1 cellular context compared by ENCODE assay signal in the genomic region with DNA sequence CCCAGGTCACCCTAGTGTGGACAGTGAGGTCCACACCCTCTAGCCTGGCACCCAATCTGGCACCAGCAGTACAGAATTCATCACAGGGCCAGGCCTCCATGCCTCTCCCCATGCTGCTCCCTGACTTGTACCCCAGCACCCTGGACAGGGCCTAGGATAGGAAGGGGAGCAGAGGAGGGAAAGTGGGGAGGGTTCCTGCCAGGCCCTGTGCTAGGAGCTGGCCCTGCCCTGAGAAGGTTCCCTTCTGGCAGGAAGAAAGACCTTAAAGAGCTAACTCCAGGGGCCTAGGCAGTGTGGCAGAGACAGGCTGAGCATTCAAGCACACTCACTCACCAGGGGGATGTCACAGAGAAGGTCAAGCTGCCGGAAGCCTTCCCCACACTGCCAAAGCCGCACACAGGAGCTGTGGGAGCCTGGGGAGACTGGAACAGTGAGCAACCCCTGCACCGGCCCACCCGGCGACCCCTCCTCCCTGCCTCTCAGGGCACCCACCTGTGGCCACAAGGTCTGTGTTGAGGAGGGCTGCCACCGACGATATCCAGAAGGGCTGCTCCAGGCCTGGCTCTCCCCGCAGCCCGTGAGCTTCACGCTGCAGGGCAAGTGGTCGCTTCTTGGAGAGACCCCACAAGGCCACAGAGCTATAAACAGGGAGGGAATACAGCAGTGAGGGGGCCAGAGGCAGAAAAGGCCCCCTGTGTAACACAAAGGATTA.
TF ChIP-seq lines count a peak whose summit lies in the region.

No MANE protein-coding gene starts in this region.

TF ChIP-seq in A549, 52 proteins besides CTCF, POLR2A, EP300 and RAD21 (continued from another document):
- no peak for TF ChIP-seq MAZ (IDR thresholded peaks at IDR 0.05; ENCODE audit: borderline replicate concordance, low read depth, low read length)
- TF ChIP-seq, protein P1, sequence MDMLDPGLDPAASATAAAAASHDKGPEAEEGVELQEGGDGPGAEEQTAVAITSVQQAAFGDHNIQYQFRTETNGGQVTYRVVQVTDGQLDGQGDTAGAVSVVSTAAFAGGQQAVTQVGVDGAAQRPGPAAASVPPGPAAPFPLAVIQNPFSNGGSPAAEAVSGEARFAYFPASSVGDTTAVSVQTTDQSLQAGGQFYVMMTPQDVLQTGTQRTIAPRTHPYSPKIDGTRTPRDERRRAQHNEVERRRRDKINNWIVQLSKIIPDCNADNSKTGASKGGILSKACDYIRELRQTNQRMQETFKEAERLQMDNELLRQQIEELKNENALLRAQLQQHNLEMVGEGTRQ (IDR thresholded peaks at IDR 0.05): no peak
- TF ChIP-seq, protein P2, sequence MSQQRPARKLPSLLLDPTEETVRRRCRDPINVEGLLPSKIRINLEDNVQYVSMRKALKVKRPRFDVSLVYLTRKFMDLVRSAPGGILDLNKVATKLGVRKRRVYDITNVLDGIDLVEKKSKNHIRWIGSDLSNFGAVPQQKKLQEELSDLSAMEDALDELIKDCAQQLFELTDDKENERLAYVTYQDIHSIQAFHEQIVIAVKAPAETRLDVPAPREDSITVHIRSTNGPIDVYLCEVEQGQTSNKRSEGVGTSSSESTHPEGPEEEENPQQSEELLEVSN (IDR thresholded peaks at IDR 0.05; ENCODE audit: borderline replicate concordance, low read depth): no peak
- no peak for TF ChIP-seq RARB (CRISPR knock-in tag; IDR thresholded peaks at IDR 0.05)
- 0 out of 2 replicates have a peak, but pooled peaks have one; percentile 34 for TF ChIP-seq REST (IDR thresholded peaks at IDR 0.05)
- TF ChIP-seq NPAS2 (CRISPR knock-in tag; IDR thresholded peaks at IDR 0.05; ENCODE audit: borderline replicate concordance): no peak
